32 cellular contexts compared by ENCODE assay signal in the genomic region with DNA sequence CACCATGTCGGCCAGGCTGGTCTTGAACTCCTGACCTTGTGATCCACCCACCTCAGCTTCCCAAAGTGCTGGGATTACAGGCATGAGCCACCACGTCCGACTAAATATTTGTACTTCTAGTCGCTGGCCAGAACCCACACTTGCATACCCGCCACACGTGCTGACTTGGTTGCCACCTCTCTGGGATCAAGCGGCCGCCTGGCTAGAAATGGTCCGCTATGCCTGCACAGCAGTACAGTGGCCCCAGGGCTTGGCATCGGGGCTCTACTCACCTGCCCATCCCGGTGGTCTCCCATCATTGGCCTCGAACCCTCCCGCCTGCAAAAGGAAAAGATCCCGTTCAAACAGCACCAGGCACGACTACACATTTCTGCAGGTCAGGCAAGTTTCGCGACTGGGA.
"Had no signal": no experiment of that assay in that cellular context is flagged by ENCODE, and none has a peak within 500 bp of the region (broad histone marks: within the 10 kb centered on the region; RNA-seq: fewer than 3 reads in every experiment).

No MANE protein-coding gene starts in this region.

- H3K27me3 ChIP-seq: body of pancreas, brain microvascular endothelial cell, breast epithelium had no signal

- DNase-seq: activated CD4-positive, alpha-beta memory T cell treated with anti-CD3 and anti-CD28 coated beads, Interleukin-2, amount 10 ng/mL, durations not matched to agents 7 days and 5 days; activated CD4-positive, alpha-beta T cell treated with anti-CD3 and anti-CD28 coated beads for 1 hour; activated CD4-positive, alpha-beta T cell treated with anti-CD3 and anti-CD28 coated beads for 36 hours; activated CD4-positive, alpha-beta T cell treated with anti-CD3 and anti-CD28 coated beads for 48 hours; activated CD4-positive, alpha-beta T cell treated with anti-CD3 and anti-CD28 coated beads, Interleukin-2, amount 10 ng/mL, durations not matched to agents 7 days and 5 days; activated CD4-positive, alpha-beta T cell treated with anti-CD3 and anti-CD28 coated beads, Interleukin-2, amount 50 U/mL, for 48 hours; activated CD4-positive, CD25-positive, alpha-beta regulatory T cell; activated CD8-positive, alpha-beta memory T cell treated with anti-CD3 and anti-CD28 coated beads for 24 hours; activated CD8-positive, alpha-beta memory T cell treated with anti-CD3 and anti-CD28 coated beads, Interleukin-2, amount 10 ng/mL, durations not matched to agents 7 days and 5 days; activated CD8-positive, alpha-beta memory T cell treated with anti-CD3 and anti-CD28 coated beads, Interleukin-2, amount 50 U/mL, for 48 hours; activated CD8-positive, alpha-beta T cell treated with anti-CD3 and anti-CD28 coated beads, Interleukin-2, amount 10 ng/mL, durations not matched to agents 7 days and 5 days; activated effector memory CD4-positive, alpha-beta T cell treated with Interleukin-2 at 50 U/mL for 16 hours; activated gamma-delta T cell; activated naive CD4-positive, alpha-beta T cell treated with anti-CD3 and anti-CD28 coated beads, Interleukin-2, amount 10 ng/mL, durations not matched to agents 7 days and 5 days; activated naive CD4-positive, alpha-beta T cell treated with Interleukin-2 at 50 U/mL for 16 hours; activated naive CD8-positive, alpha-beta T cell treated with anti-CD3 and anti-CD28 coated beads, Interleukin-2, amount 10 ng/mL, durations not matched to agents 7 days and 5 days; activated naive CD8-positive, alpha-beta T cell treated with anti-CD3 and anti-CD28 coated beads, Interleukin-2, amount 50 U/mL, for 24 hours; activated T-cell treated with anti-CD3 and anti-CD28 coated beads, Interleukin-2, amount 50 U/mL, for 24 hours; activated T-cell treated with anti-CD3 and anti-CD28 coated beads, Interleukin-2, amount 50 U/mL, for 48 hours; amygdala; anterior cingulate cortex; body of pancreas; brain microvascular endothelial cell; central memory CD4-positive, alpha-beta T cell; T-helper 1 cell; T-helper 2 cell; T-helper 9 cell; WERI-Rb-1 had no signal

- H3K4me1 ChIP-seq: breast epithelium had no signal

- FAIRE-seq: astrocyte had no signal

- H3K4me3 ChIP-seq: body of pancreas, breast epithelium had no signal

- ATAC-seq: activated CD4-positive, alpha-beta T cell treated with anti-CD3 and anti-CD28 coated beads for 36 hours; activated CD4-positive, CD25-positive, alpha-beta regulatory T cell treated with anti-CD3 and anti-CD28 coated beads, Interleukin-2, amount 50 U/mL, for 24 hours; activated CD8-positive, alpha-beta memory T cell treated with anti-CD3 and anti-CD28 coated beads, Interleukin-2, amount 10 ng/mL, durations not matched to agents 7 days and 5 days; activated CD8-positive, alpha-beta T cell treated with anti-CD3 and anti-CD28 coated beads, Interleukin-2, amount 10 ng/mL, durations not matched to agents 7 days and 5 days; activated naive CD8-positive, alpha-beta T cell treated with anti-CD3 and anti-CD28 coated beads, Interleukin-2, amount 50 U/mL, for 24 hours; body of pancreas; WTC11 had no signal

- H3K9me3 ChIP-seq: body of pancreas, breast epithelium had no signal

- H3K27ac ChIP-seq: body of pancreas, brain microvascular endothelial cell, breast epithelium, WERI-Rb-1 had no signal
